Comparison of ENCODE assay signal across 8 cellular contexts in genomic region chr5:141637266-141637692, GRCh38. TPM values are rescaled to one million over a fixed set of nuclear protein-coding genes. Genes with fewer than 3 reads are reported as not detected.
DNase-seq lines count a peak whose midpoint lies in the region; ATAC-seq and TF ChIP-seq lines count a peak whose summit lies in the region.

No MANE protein-coding gene starts in this region.

- H3K4me1 ChIP-seq in KMS-11 (ENCODE audit: low read depth, poor library complexity, severe bottlenecking) (peaks cover 29% of the 10 kb centered on the region), urinary bladder (ENCODE audit: insufficient read depth) (no peaks in the 10 kb centered on the region)

- no peaks in the 10 kb centered on the region for H3K27me3 Mint-ChIP-seq in CD4-positive, alpha-beta T cell
- peaks cover 2% of the 10 kb centered on the region for H3K27me3 Mint-ChIP-seq in neural crest cell (ENCODE audit: low read depth)

- peaks cover 55% of the 10 kb centered on the region for H3K36me3 Mint-ChIP-seq in CD4-positive, alpha-beta T cell (ENCODE audit: low read depth)
- peaks cover 3% of the 10 kb centered on the region for H3K36me3 Mint-ChIP-seq in neural crest cell (ENCODE audit: low read depth)

- H3K36me3 ChIP-seq in KMS-11 (ENCODE audit: insufficient read depth) (no peaks in the 10 kb centered on the region), urinary bladder (ENCODE audit: insufficient read depth) (peaks cover 3% of the 10 kb centered on the region)

- intact Hi-C loops in CD4-positive, alpha-beta T cell (cut with DNase I, micrococcal nuclease) = loop anchor here (1.0 to 5.0 kb wide), 3 partner anchors 13 to 45 kb away; partner anchors contain the start of gene DIAPH1 (in 1 of the 2)

- H3K9me3 Mint-ChIP-seq in CD4-positive, alpha-beta T cell = no peaks in the 10 kb centered on the region
- no peaks in the 10 kb centered on the region for H3K9me3 Mint-ChIP-seq in neural crest cell

- peak; percentile 64 for ATAC-seq in CD4-positive, alpha-beta T cell (ENCODE audit: poor library complexity)
- ATAC-seq in GM21447 (IDR thresholded peaks at IDR 0.05; ENCODE audit: unreplicated experiment) = peak; percentile 14

- H3K4me3 Mint-ChIP-seq in CD4-positive, alpha-beta T cell = peak overlapping the region; percentile 92
- peak overlapping the region; percentile 89 for H3K4me3 Mint-ChIP-seq in neural crest cell

- whole genome bisulfite sequencing in urinary bladder = under 1% methylated on average over 46 of the region's 46 CpGs

- peak overlapping the region; percentile 89 for H3K27ac Mint-ChIP-seq in CD4-positive, alpha-beta T cell
- H3K27ac Mint-ChIP-seq in neural crest cell (ENCODE audit: unreplicated experiment) = no peak overlapping the region

- DNase-seq in CD4-positive, alpha-beta T cell = peak; percentile 20 to 58 (median 45)
- DNase-seq in activated CD8-positive, alpha-beta memory T cell treated with anti-CD3 and anti-CD28 coated beads, Interleukin-2, amount 50 U/mL, for 4 hours = peak; percentile 61
- no peak for DNase-seq in epithelial cell of proximal tubule (ENCODE audit: low read depth)
- DNase-seq in neural crest cell (ENCODE audit: low read depth, low spot score) = peak; percentile 30
- no peak for DNase-seq in cortex of kidney (lab: John Stamatoyannopoulos, UW)

- H3K4me3 ChIP-seq in KMS-11 (IDR thresholded peaks at IDR 0.05; ENCODE audit: insufficient read depth, low read depth, low read length) = no peak overlapping the region
- H3K4me3 ChIP-seq in epithelial cell of proximal tubule (ENCODE audit: low read depth, low read length) = peak overlapping the region; percentile 67
- H3K4me3 ChIP-seq in urinary bladder (ENCODE audit: low read depth, low read length) = peak overlapping the region; percentile 76

- H3K4me1 Mint-ChIP-seq in CD4-positive, alpha-beta T cell (ENCODE audit: low read depth) = peaks cover 43% of the 10 kb centered on the region
- peaks cover 33% of the 10 kb centered on the region for H3K4me1 Mint-ChIP-seq in neural crest cell

- H4K20me1 ChIP-seq in KMS-11 (ENCODE audit: insufficient read depth) = no peaks in the 10 kb centered on the region

- H3K4me2 ChIP-seq in KMS-11 = peak overlapping the region; percentile 77

- H3K79me2 ChIP-seq in KMS-11 (ENCODE audit: insufficient read depth, low read depth) = peaks cover 14% of the 10 kb centered on the region

- POLR2A ChIA-PET in CD4-positive, alpha-beta T cell (lab: Charles Lee) = interaction anchor here (0.8 to 8.8 kb wide), 30 partner anchors 9 to 1767 kb away, joined by 3 to 100 read pairs (median 6); partner anchors contain the start of genes DELE1, DIAPH1, FCHSD1 and IK

- no peaks in the 10 kb centered on the region for H3K9me3 ChIP-seq in CD4-positive, alpha-beta T cell (ENCODE audit: control insufficient read depth, low read length)

- no peak overlapping the region for H3K9ac ChIP-seq in KMS-11

- H3K27ac ChIP-seq in CD4-positive, alpha-beta T cell (ENCODE audit: low read depth, low read length) = peak overlapping the region; percentile 77
- H3K27ac ChIP-seq in KMS-11 (no peak overlapping the region), urinary bladder (ENCODE audit: low read depth) (no peak overlapping the region)

- TF ChIP-seq CTCF in CD4-positive, alpha-beta T cell (IDR thresholded peaks at IDR 0.05) = no peak
- no peak for TF ChIP-seq CTCF in KMS-11 (conservative IDR thresholded peaks at IDR 0.05; ENCODE audit: low read depth, low read length)
- TF ChIP-seq CTCF in epithelial cell of proximal tubule (conservative IDR thresholded peaks at IDR 0.05; ENCODE audit: low read depth, low read length) = no peak
- no peak for TF ChIP-seq CTCF in neural crest cell (conservative IDR thresholded peaks at IDR 0.05)

- H3K27me3 ChIP-seq in CD4-positive, alpha-beta T cell (ENCODE audit: control insufficient read depth, insufficient read depth, low read length) = no peaks in the 10 kb centered on the region
- H3K27me3 ChIP-seq in KMS-11 (ENCODE audit: insufficient read depth, low read depth) = no peaks in the 10 kb centered on the region

- peak overlapping the region; percentile 98 for H2AFZ ChIP-seq in KMS-11 (ENCODE audit: low read depth)

- CTCF ChIA-PET in CD4-positive, alpha-beta T cell (lab: Charles Lee) = interaction anchor here (0.6 to 6.2 kb wide), 16 partner anchors 10 to 320 kb away, joined by 3 to 77 read pairs (median 4); partner anchors contain the start of genes DIAPH1, FCHSD1, PCDH1 and PCDHGA10

RNA-seq across cellular contexts. Expression of gene RELL2, which starts 0.5 kb away (rescaled TPM):
- 10 to 100 TPM; 10.9 to 11.4 TPM for total RNA-seq in CD4-positive, alpha-beta T cell
- 3.3 and 10.3 TPM in 2 replicates for total RNA-seq in epithelial cell of proximal tubule
- total RNA-seq in neural crest cell = 6.5 and 6.9 TPM in 2 replicates
- 0.53 TPM for total RNA-seq in urinary bladder
- 3.0 TPM for polyA plus RNA-seq in urinary bladder

RNA-seq across cellular contexts. Expression of gene HDAC3, which starts 0.6 kb away (rescaled TPM):
- 10 to 100 TPM; 51.1 to 52.7 TPM for total RNA-seq in CD4-positive, alpha-beta T cell
- total RNA-seq in epithelial cell of proximal tubule (55.2 and 64.8 TPM in 2 replicates), neural crest cell (110 and 114 TPM in 2 replicates), urinary bladder (36.3 TPM)
- polyA plus RNA-seq in urinary bladder = 45.3 TPM

RNA-seq across cellular contexts. Expression of gene FCHSD1, which starts 13.9 kb away (rescaled TPM):
- 10 to 100 TPM; 79.8 to 86.8 TPM for total RNA-seq in CD4-positive, alpha-beta T cell
- total RNA-seq in epithelial cell of proximal tubule (15.7 and 43.1 TPM in 2 replicates), neural crest cell (20.4 and 20.6 TPM in 2 replicates), urinary bladder (14.4 TPM)
- 15.6 TPM for polyA plus RNA-seq in urinary bladder

RNA-seq across cellular contexts. Expression of gene DIAPH1, which starts 18.5 kb away (rescaled TPM):
- 100 to 1,000 TPM; 159 to 161 TPM for total RNA-seq in CD4-positive, alpha-beta T cell
- 94.0 and 101 TPM in 2 replicates for total RNA-seq in epithelial cell of proximal tubule
- total RNA-seq in neural crest cell = 86.3 and 99.1 TPM in 2 replicates
- total RNA-seq in urinary bladder = 18.1 TPM
- 30.3 TPM for polyA plus RNA-seq in urinary bladder

RNA-seq across cellular contexts. Expression of gene ARAP3, which starts 44.8 kb away (rescaled TPM):
- under 1 TPM; 0.30 to 0.31 TPM for total RNA-seq in CD4-positive, alpha-beta T cell
- 7.1 and 11.3 TPM in 2 replicates for total RNA-seq in epithelial cell of proximal tubule
- total RNA-seq in neural crest cell = 36.0 and 39.2 TPM in 2 replicates
- total RNA-seq in urinary bladder = 9.8 TPM
- polyA plus RNA-seq in urinary bladder = 11.7 TPM

Comparison
In these comparisons a context has a peak if more than half of its experiments do, and no peak if none do; other contexts are left out.
1. DNase-seq: peak in CD4-positive, alpha-beta T cell (10 of 10), activated CD8-positive, alpha-beta memory T cell treated with anti-CD3 and anti-CD28 coated beads, Interleukin-2, amount 50 U/mL, for 4 hours (single experiment) and neural crest cell (single experiment); none in epithelial cell of proximal tubule (single experiment) and cortex of kidney (single experiment).